20 cellular contexts compared by ENCODE assay signal in genomic region chr9:117088786-117089185, GRCh38.
DNase-seq lines count a peak whose midpoint lies in the region; ATAC-seq and TF ChIP-seq lines count a peak whose summit lies in the region.
"Had no signal": no experiment of that assay in that cellular context is flagged by ENCODE, and none has a peak within 500 bp of the region (broad histone marks: within the 10 kb centered on the region; RNA-seq: fewer than 3 reads in every experiment).

No MANE protein-coding gene starts in this region.

- H3K27ac Mint-ChIP-seq in activated CD4-positive, alpha-beta T cell treated with anti-CD3 and anti-CD28 coated beads, Interleukin-2, amount 10 ng/mL, durations not matched to agents 24 days and 14 days = no peak overlapping the region
- no peak overlapping the region for H3K27ac Mint-ChIP-seq in activated CD4-positive, alpha-beta T cell treated with anti-CD3 and anti-CD28 coated beads for 36 hours
- H3K27ac Mint-ChIP-seq in CD4-positive, alpha-beta memory T cell = no peak overlapping the region
- H3K27ac Mint-ChIP-seq: CD14-positive monocyte; CD4-positive, CD25-positive, alpha-beta regulatory T cell; CD8-positive, alpha-beta T cell had no signal

- DNase-seq in NCI-H82 (lab: John Stamatoyannopoulos, UW) (peak; percentile 57), NCI-H82 treated with DMSO at 0.1 percent for 48 hours (lab: John Stamatoyannopoulos, UW; ENCODE audit: unreplicated experiment) (no peak), SJCRH30 (peak; percentile 85 to 95), esophagus muscularis mucosa (ENCODE audit: extremely low spot score) (peak; percentile 86), A172 (ENCODE audit: low spot score) (no peak)
- peak; percentile 26 for DNase-seq in activated CD4-positive, alpha-beta T cell treated with anti-CD3 and anti-CD28 coated beads, Interleukin-2, amount 10 ng/mL, durations not matched to agents 24 days and 14 days
- DNase-seq in activated CD4-positive, alpha-beta T cell treated with anti-CD3 and anti-CD28 coated beads for 36 hours = no peak
- DNase-seq in CD4-positive, alpha-beta memory T cell = no peak
- DNase-seq: ACHN; BE2C; C1 segment of cervical spinal cord; Caco-2; Calu3; CD4-positive, CD25-positive, alpha-beta regulatory T cell; CD8-positive, alpha-beta T cell; DMS79 treated with DMSO at 0.1 percent for 48 hours; GF-D8 had no signal

- TF ChIP-seq CTCF in esophagus muscularis mucosa (IDR thresholded peaks at IDR 0.05) = no peak

- no peak for TF ChIP-seq EP300 in esophagus muscularis mucosa (IDR thresholded peaks at IDR 0.05)

- H3K36me3 Mint-ChIP-seq in activated CD4-positive, alpha-beta T cell treated with anti-CD3 and anti-CD28 coated beads, Interleukin-2, amount 10 ng/mL, durations not matched to agents 24 days and 14 days (ENCODE audit: low read depth) = no peaks in the 10 kb centered on the region
- H3K36me3 Mint-ChIP-seq in activated CD4-positive, alpha-beta T cell treated with anti-CD3 and anti-CD28 coated beads for 36 hours (ENCODE audit: low read depth) = no peaks in the 10 kb centered on the region
- H3K36me3 Mint-ChIP-seq in CD4-positive, alpha-beta memory T cell = peaks cover 0 to 3% of the 10 kb centered on the region in 2 donors
- H3K36me3 Mint-ChIP-seq: CD14-positive monocyte; CD4-positive, CD25-positive, alpha-beta regulatory T cell; CD8-positive, alpha-beta T cell had no signal

- H3K9me3 ChIP-seq in SJCRH30 (replicated peaks) (no peaks in the 10 kb centered on the region), esophagus muscularis mucosa (no peaks in the 10 kb centered on the region)
- H3K9me3 ChIP-seq in CD4-positive, alpha-beta memory T cell (ENCODE audit: control insufficient read depth in 1 of 2, low read length in 2 of 2) = no peaks in the 10 kb centered on the region
- H3K9me3 ChIP-seq: BE2C, BLaER1, Caco-2 had no signal

- H3K27me3 ChIP-seq in SJCRH30 (no peaks in the 10 kb centered on the region), esophagus muscularis mucosa (no peaks in the 10 kb centered on the region)
- no peaks in the 10 kb centered on the region for H3K27me3 ChIP-seq in CD4-positive, alpha-beta memory T cell (ENCODE audit: insufficient read depth, low read length)
- H3K27me3 ChIP-seq: BE2C, BLaER1 had no signal

- no peak overlapping the region for H3K4me3 Mint-ChIP-seq in activated CD4-positive, alpha-beta T cell treated with anti-CD3 and anti-CD28 coated beads, Interleukin-2, amount 10 ng/mL, durations not matched to agents 24 days and 14 days
- no peak overlapping the region for H3K4me3 Mint-ChIP-seq in activated CD4-positive, alpha-beta T cell treated with anti-CD3 and anti-CD28 coated beads for 36 hours
- H3K4me3 Mint-ChIP-seq in CD4-positive, alpha-beta memory T cell = no peak overlapping the region
- H3K4me3 Mint-ChIP-seq: CD14-positive monocyte; CD4-positive, CD25-positive, alpha-beta regulatory T cell; CD8-positive, alpha-beta T cell had no signal

- 79% methylated on average over 6 of the region's 6 CpGs for WGBS in esophagus muscularis mucosa

- H3K4me1 Mint-ChIP-seq in activated CD4-positive, alpha-beta T cell treated with anti-CD3 and anti-CD28 coated beads, Interleukin-2, amount 10 ng/mL, durations not matched to agents 24 days and 14 days = no peaks in the 10 kb centered on the region
- H3K4me1 Mint-ChIP-seq in activated CD4-positive, alpha-beta T cell treated with anti-CD3 and anti-CD28 coated beads for 36 hours = no peaks in the 10 kb centered on the region
- H3K4me1 Mint-ChIP-seq in CD4-positive, alpha-beta memory T cell = no peaks in the 10 kb centered on the region
- H3K4me1 Mint-ChIP-seq: CD14-positive monocyte; CD4-positive, CD25-positive, alpha-beta regulatory T cell had no signal

- POLR2A ChIA-PET in activated CD4-positive, alpha-beta T cell treated with anti-CD3 and anti-CD28 coated beads for 36 hours (lab: Charles Lee) = no interaction called here
- POLR2A ChIA-PET in CD4-positive, alpha-beta memory T cell (lab: Charles Lee; ENCODE audit: partially characterized antibody) = no interaction called here

- no peak for ATAC-seq in activated CD4-positive, alpha-beta T cell treated with anti-CD3 and anti-CD28 coated beads for 36 hours
- ATAC-seq: CD8-positive, alpha-beta T cell had no signal

- TF ChIP-seq POLR2A in esophagus muscularis mucosa (IDR thresholded peaks at IDR 0.05; ENCODE audit: low read depth) = no peak

- H3K27ac ChIP-seq in SJCRH30 (peak overlapping the region; percentile 68), esophagus muscularis mucosa (replicated peaks in 1 of 4) (no peak overlapping the region)
- no peak overlapping the region for H3K27ac ChIP-seq in CD4-positive, alpha-beta memory T cell (ENCODE audit: low read depth, low read length)
- H3K27ac ChIP-seq: 22Rv1, BLaER1 had no signal

- H3K4me1 ChIP-seq in SJCRH30 (peaks cover 30% of the 10 kb centered on the region), esophagus muscularis mucosa (peaks cover 0 to 11% (median 3%) of the 10 kb centered on the region in 4 donors)
- H3K4me1 ChIP-seq in CD4-positive, alpha-beta memory T cell (ENCODE audit: insufficient read depth, low read length) = no peaks in the 10 kb centered on the region
- H3K4me1 ChIP-seq: BLaER1, Caco-2 had no signal

- intact Hi-C loops in activated CD4-positive, alpha-beta T cell treated with anti-CD3 and anti-CD28 coated beads, Interleukin-2, amount 10 ng/mL, durations not matched to agents 24 days and 14 days (cut with micrococcal nuclease) = no loop called here
- intact Hi-C loops in activated CD4-positive, alpha-beta T cell treated with anti-CD3 and anti-CD28 coated beads for 36 hours (cut with DNase I, micrococcal nuclease) = no loop called here
- intact Hi-C loops in esophagus muscularis mucosa (cut with DNase I) = no loop called here
- intact Hi-C loops in CD4-positive, alpha-beta memory T cell (cut with micrococcal nuclease) = no loop called here

- CTCF ChIA-PET in activated CD4-positive, alpha-beta T cell treated with anti-CD3 and anti-CD28 coated beads for 36 hours (lab: Charles Lee) = no interaction called here
- CTCF ChIA-PET in CD4-positive, alpha-beta memory T cell (lab: Charles Lee; ENCODE audit: partially characterized antibody) = no interaction called here

- no peaks in the 10 kb centered on the region for H3K27me3 Mint-ChIP-seq in activated CD4-positive, alpha-beta T cell treated with anti-CD3 and anti-CD28 coated beads, Interleukin-2, amount 10 ng/mL, durations not matched to agents 24 days and 14 days
- H3K27me3 Mint-ChIP-seq in activated CD4-positive, alpha-beta T cell treated with anti-CD3 and anti-CD28 coated beads for 36 hours = peaks cover 6% of the 10 kb centered on the region
- no peaks in the 10 kb centered on the region for H3K27me3 Mint-ChIP-seq in CD4-positive, alpha-beta memory T cell
- H3K27me3 Mint-ChIP-seq: CD4-positive, CD25-positive, alpha-beta regulatory T cell had no signal

- H3K36me3 ChIP-seq in SJCRH30 (no peaks in the 10 kb centered on the region), esophagus muscularis mucosa (no peaks in the 10 kb centered on the region)
- no peaks in the 10 kb centered on the region for H3K36me3 ChIP-seq in CD4-positive, alpha-beta memory T cell (ENCODE audit: insufficient read depth, low read length)
- H3K36me3 ChIP-seq: BLaER1 had no signal

- peaks cover 4% of the 10 kb centered on the region for H3K9me3 Mint-ChIP-seq in activated CD4-positive, alpha-beta T cell treated with anti-CD3 and anti-CD28 coated beads, Interleukin-2, amount 10 ng/mL, durations not matched to agents 24 days and 14 days
- H3K9me3 Mint-ChIP-seq in activated CD4-positive, alpha-beta T cell treated with anti-CD3 and anti-CD28 coated beads for 36 hours (ENCODE audit: low read depth) = peaks cover 5% of the 10 kb centered on the region
- peaks cover 2 to 12% (median 5%) of the 10 kb centered on the region in 8 donors for H3K9me3 Mint-ChIP-seq in CD4-positive, alpha-beta memory T cell
- H3K9me3 Mint-ChIP-seq: CD8-positive, alpha-beta T cell had no signal

- H3K4me3 ChIP-seq in SJCRH30 (no peak overlapping the region), esophagus muscularis mucosa (no peak overlapping the region)
- no peak overlapping the region for H3K4me3 ChIP-seq in CD4-positive, alpha-beta memory T cell (ENCODE audit: low read length in 2 of 2)
- H3K4me3 ChIP-seq: BLaER1 had no signal

Comparison
In these comparisons a context has a peak if more than half of its experiments do, and no peak if none do; other contexts are left out.
1. DNase-seq: peak in NCI-H82 (single experiment), activated CD4-positive, alpha-beta T cell treated with anti-CD3 and anti-CD28 coated beads, Interleukin-2, amount 10 ng/mL, durations not matched to agents 24 days and 14 days (single experiment), SJCRH30 (2 of 2) and esophagus muscularis mucosa (single experiment); none in NCI-H82 treated with DMSO at 0.1 percent for 48 hours (single experiment), activated CD4-positive, alpha-beta T cell treated with anti-CD3 and anti-CD28 coated beads for 36 hours (single experiment), CD4-positive, alpha-beta memory T cell (0 of 5) and A172 (single experiment).